ENCODE assay signal across 24 cellular contexts in the genomic region with DNA sequence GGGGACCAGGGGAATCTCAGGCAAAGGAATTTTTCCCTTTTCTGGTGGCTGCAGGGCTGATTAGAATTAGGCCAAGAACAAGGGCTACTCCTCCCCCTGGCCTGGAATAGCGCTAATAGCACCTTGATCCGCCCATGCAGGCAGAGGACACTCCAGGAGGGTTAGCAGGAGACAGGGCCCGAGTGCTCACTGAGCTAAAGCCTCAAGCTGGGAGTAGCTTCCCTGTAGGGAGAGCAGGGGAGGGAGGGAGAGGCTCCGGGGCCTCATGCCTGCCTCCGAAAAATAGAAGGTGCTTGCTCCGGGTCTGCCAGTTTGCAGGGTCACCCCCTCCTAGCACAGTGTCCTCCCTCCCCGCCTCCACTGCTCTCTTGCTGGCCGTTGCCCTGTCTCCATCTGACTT. TPM values are rescaled to one million over a fixed set of nuclear protein-coding genes. Genes with fewer than 3 reads are reported as not detected.
A peak's percentile ranks its signal among the peaks of the same experiment; 100 is the strongest.
DNase-seq lines count a peak whose midpoint lies in the region; ATAC-seq and TF ChIP-seq lines count a peak whose summit lies in the region.
"Had no signal": no experiment of that assay in that cellular context is flagged by ENCODE, and none has a peak within 500 bp of the region (broad histone marks: within the 10 kb centered on the region; RNA-seq: fewer than 3 reads in every experiment).

No MANE protein-coding gene starts in this region.

- peaks cover 93% of the 10 kb centered on the region for H3K36me3 Mint-ChIP-seq in activated T-cell treated with anti-CD3 and anti-CD28 coated beads, Interleukin-2, amount 50 U/mL, for 24 hours (ENCODE audit: low read depth)
- peaks cover 96% of the 10 kb centered on the region for H3K36me3 Mint-ChIP-seq in activated T-helper 17 cell treated with anti-CD3 and anti-CD28 coated beads, Interleukin-2, amount 50 U/mL, for 72 hours (ENCODE audit: low read depth)
- H3K36me3 Mint-ChIP-seq in naive thymus-derived CD4-positive, alpha-beta T cell: peaks cover 10 to 52% (median 17%) of the 10 kb centered on the region in 5 donors

- CTCF ChIA-PET in naive thymus-derived CD4-positive, alpha-beta T cell (lab: Charles Lee): interaction anchor here (0.6 to 2.7 kb wide), 4 partner anchors 21 to 159 kb away, joined by 3 to 19 read pairs (median 10); no protein-coding TSS in a partner anchor

- POLR2A ChIA-PET in naive thymus-derived CD4-positive, alpha-beta T cell (lab: Charles Lee): interaction anchor here (0.6 to 1.9 kb wide), 5 partner anchors 8 to 311 kb away, joined by 3 to 6 read pairs (median 3); no protein-coding TSS in a partner anchor

- H3K36me3 ChIP-seq in KOPT-K1 (ENCODE audit: insufficient read depth, low read length): peaks cover 80% of the 10 kb centered on the region
- H3K36me3 ChIP-seq in naive thymus-derived CD4-positive, alpha-beta T cell (ENCODE audit: control insufficient read depth in 2 of 3, insufficient read depth in 3 of 3, low read length in 3 of 3): peaks cover 17 to 65% (median 28%) of the 10 kb centered on the region in 3 experiments
- H3K36me3 ChIP-seq in ascending aorta: no peaks in the 10 kb centered on the region
- H3K36me3 ChIP-seq: prostate gland, SJCRH30 had no signal

- H3K4me1 ChIP-seq in naive thymus-derived CD4-positive, alpha-beta T cell (ENCODE audit: control insufficient read depth in 2 of 2, insufficient read depth in 2 of 2, low read length in 2 of 2): peaks cover 40 to 46% of the 10 kb centered on the region in 2 donors
- peaks cover 0 to 4% of the 10 kb centered on the region in 2 donors for H3K4me1 ChIP-seq in ascending aorta
- H3K4me1 ChIP-seq: prostate gland had no signal

- DNase-seq in activated T-cell treated with anti-CD3 and anti-CD28 coated beads, Interleukin-2, amount 50 U/mL, for 24 hours: no peak
- no peak for DNase-seq in activated T-cell treated with anti-CD3 and anti-CD28 coated beads, Interleukin-2, amount 50 U/mL, for 1 hour
- DNase-seq in naive thymus-derived CD4-positive, alpha-beta T cell: no peak
- DNase-seq in ascending aorta (ENCODE audit: low spot score in 2 of 2) (no peak), Right ventricle myocardium inferior (ENCODE audit: missing footprints) (no peak)
- DNase-seq: activated effector memory CD4-positive, alpha-beta T cell treated with Interleukin-2 at 50 U/mL for 16 hours; amygdala; heart right ventricle; NCI-H1092; NCI-H2029 treated with DMSO at 0.1 percent for 48 hours had no signal

- no peaks in the 10 kb centered on the region for H3K9me3 Mint-ChIP-seq in activated T-cell treated with anti-CD3 and anti-CD28 coated beads, Interleukin-2, amount 50 U/mL, for 24 hours
- no peaks in the 10 kb centered on the region for H3K9me3 Mint-ChIP-seq in activated T-helper 17 cell treated with anti-CD3 and anti-CD28 coated beads, Interleukin-2, amount 50 U/mL, for 72 hours
- no peaks in the 10 kb centered on the region for H3K9me3 Mint-ChIP-seq in naive thymus-derived CD4-positive, alpha-beta T cell
- H3K9me3 Mint-ChIP-seq: neural crest cell; T-helper 1 cell treated with Interleukin-12 subunit alpha and Interleukin-12 subunit beta and Interleukin-4 antibody, amounts not matched to agents 30 μg/mL and 1 μg/mL, for 36 hours had no signal

- H3K27ac ChIP-seq in KOPT-K1 (ENCODE audit: low read depth, low read length, poor library complexity, severe bottlenecking) (peak overlapping the region; percentile 6), ascending aorta (no peak overlapping the region)
- peak overlapping the region; percentile 22 for H3K27ac ChIP-seq in naive thymus-derived CD4-positive, alpha-beta T cell (ENCODE audit: low read depth, low read length)
- H3K27ac ChIP-seq: A549, heart right ventricle, prostate gland, SJCRH30 had no signal

- H3K27me3 Mint-ChIP-seq in activated T-cell treated with anti-CD3 and anti-CD28 coated beads, Interleukin-2, amount 50 U/mL, for 24 hours: no peaks in the 10 kb centered on the region
- no peaks in the 10 kb centered on the region for H3K27me3 Mint-ChIP-seq in activated T-helper 17 cell treated with anti-CD3 and anti-CD28 coated beads, Interleukin-2, amount 50 U/mL, for 72 hours
- H3K27me3 Mint-ChIP-seq in naive thymus-derived CD4-positive, alpha-beta T cell: no peaks in the 10 kb centered on the region

- peak overlapping the region; percentile 89 for H3K27ac Mint-ChIP-seq in activated T-cell treated with anti-CD3 and anti-CD28 coated beads, Interleukin-2, amount 50 U/mL, for 24 hours
- peak overlapping the region; percentile 100 for H3K27ac Mint-ChIP-seq in activated T-helper 17 cell treated with anti-CD3 and anti-CD28 coated beads, Interleukin-2, amount 50 U/mL, for 72 hours
- peak overlapping the region; percentile 19 to 87 (median 69) for H3K27ac Mint-ChIP-seq in naive thymus-derived CD4-positive, alpha-beta T cell
- H3K27ac Mint-ChIP-seq: GM23338; T-helper 1 cell treated with Interleukin-12 subunit alpha and Interleukin-12 subunit beta and Interleukin-4 antibody, amounts not matched to agents 30 μg/mL and 1 μg/mL, for 36 hours had no signal

- no peak for TF ChIP-seq CTCF in ascending aorta (IDR thresholded peaks at IDR 0.05)

- ATAC-seq in activated T-helper 17 cell treated with anti-CD3 and anti-CD28 coated beads, Interleukin-2, amount 50 U/mL, for 72 hours (replicated peaks): no peak
- no peak for ATAC-seq in naive thymus-derived CD4-positive, alpha-beta T cell
- ATAC-seq in Right ventricle myocardium inferior: no peak
- ATAC-seq in HG03095 (IDR thresholded peaks at IDR 0.05; ENCODE audit: unreplicated experiment): no peak
- ATAC-seq: GM23338, heart right ventricle, Panc1 had no signal

- peak overlapping the region; percentile 98 for H3K4me3 Mint-ChIP-seq in activated T-cell treated with anti-CD3 and anti-CD28 coated beads, Interleukin-2, amount 50 U/mL, for 24 hours
- H3K4me3 Mint-ChIP-seq in activated T-helper 17 cell treated with anti-CD3 and anti-CD28 coated beads, Interleukin-2, amount 50 U/mL, for 72 hours: peak overlapping the region; percentile 100
- H3K4me3 Mint-ChIP-seq in naive thymus-derived CD4-positive, alpha-beta T cell: peak overlapping the region in 4 of 10 donors; percentile 20 to 59 (median 36)
- H3K4me3 Mint-ChIP-seq: GM23338, neural crest cell had no signal

- no peak overlapping the region for H3K4me3 ChIP-seq in naive thymus-derived CD4-positive, alpha-beta T cell (ENCODE audit: low read length)
- no peak overlapping the region for H3K4me3 ChIP-seq in ascending aorta
- H3K4me3 ChIP-seq: A549, GM23338, heart right ventricle, prostate gland, SJCRH30 had no signal

- H3K27me3 ChIP-seq in naive thymus-derived CD4-positive, alpha-beta T cell (ENCODE audit: control insufficient read depth in 2 of 2, insufficient read depth in 2 of 2, low read length in 2 of 2): no peaks in the 10 kb centered on the region
- no peaks in the 10 kb centered on the region for H3K27me3 ChIP-seq in ascending aorta
- H3K27me3 ChIP-seq: heart right ventricle had no signal

- intact Hi-C loops in naive thymus-derived CD4-positive, alpha-beta T cell (cut with micrococcal nuclease): loop anchor here in 1 of 2 donors (5.0 kb wide), 1 partner anchor 731 kb away; the partner anchor contains the start of gene RABIF
- intact Hi-C loops in ascending aorta (cut with DNase I): no loop called here
- intact Hi-C loops in Right ventricle myocardium inferior (cut with DNase I): no loop called here

- peaks cover 63% of the 10 kb centered on the region for H3K4me1 Mint-ChIP-seq in activated T-cell treated with anti-CD3 and anti-CD28 coated beads, Interleukin-2, amount 50 U/mL, for 24 hours (ENCODE audit: low read depth)
- H3K4me1 Mint-ChIP-seq in activated T-helper 17 cell treated with anti-CD3 and anti-CD28 coated beads, Interleukin-2, amount 50 U/mL, for 72 hours: peaks cover 28% of the 10 kb centered on the region
- peaks cover 34 to 69% (median 60%) of the 10 kb centered on the region in 7 donors for H3K4me1 Mint-ChIP-seq in naive thymus-derived CD4-positive, alpha-beta T cell

- H3K9me3 ChIP-seq in KOPT-K1 (ENCODE audit: insufficient read depth, low read length, poor library complexity, severe bottlenecking) (no peaks in the 10 kb centered on the region), ascending aorta (no peaks in the 10 kb centered on the region)
- no peaks in the 10 kb centered on the region for H3K9me3 ChIP-seq in naive thymus-derived CD4-positive, alpha-beta T cell (ENCODE audit: control insufficient read depth in 2 of 3, low read length in 3 of 3)
- H3K9me3 ChIP-seq: A549, heart right ventricle, prostate gland, SJCRH30 had no signal

RNA-seq across cellular contexts. Expression of gene PTPN7, which starts 3.8 kb away (rescaled TPM):
- 100 to 1,000 TPM; 238 to 281 TPM for total RNA-seq in activated T-helper 17 cell treated with anti-CD3 and anti-CD28 coated beads, Interleukin-2, amount 50 U/mL, for 72 hours
- 100 to 1,000 TPM in 2 of 5 experiments, 10 to 100 TPM in 3; 43.2 to 258 (median 97.0) TPM for total RNA-seq in naive thymus-derived CD4-positive, alpha-beta T cell
- polyA plus RNA-seq in naive thymus-derived CD4-positive, alpha-beta T cell: 10 to 100 TPM; 40.4 to 78.6 TPM
- total RNA-seq in ascending aorta: not detected
- total RNA-seq in Right ventricle myocardium inferior: 0.51 TPM
- total RNA-seq: GM23338, LHCN-M2, neural crest cell had no signal
- polyA plus RNA-seq: BJ, GM23338 had no signal

RNA-seq across cellular contexts. Expression of gene ARL8A, which starts 12.1 kb away (rescaled TPM):
- total RNA-seq in activated T-helper 17 cell treated with anti-CD3 and anti-CD28 coated beads, Interleukin-2, amount 50 U/mL, for 72 hours: 10 to 100 TPM; 43.6 to 51.4 TPM
- total RNA-seq in naive thymus-derived CD4-positive, alpha-beta T cell: 10 to 100 TPM; 38.2 to 99.4 (median 54.3) TPM
- 1 to 10 TPM; 5.5 to 6.3 TPM for polyA plus RNA-seq in naive thymus-derived CD4-positive, alpha-beta T cell
- 38.5 TPM for total RNA-seq in ascending aorta
- total RNA-seq in Right ventricle myocardium inferior: 64.6 TPM

RNA-seq across cellular contexts. Expression of gene GPR37L1, which starts 33.9 kb away (rescaled TPM):
- total RNA-seq in activated T-helper 17 cell treated with anti-CD3 and anti-CD28 coated beads, Interleukin-2, amount 50 U/mL, for 72 hours: not detected
- not detected for total RNA-seq in naive thymus-derived CD4-positive, alpha-beta T cell
- polyA plus RNA-seq in naive thymus-derived CD4-positive, alpha-beta T cell: under 1 TPM; 0.02 to 0.09 TPM
- total RNA-seq in ascending aorta: not detected
- total RNA-seq in Right ventricle myocardium inferior: 0.08 TPM
- total RNA-seq: cardiac septum, dermis microvascular lymphatic vessel endothelial cell had no signal
- polyA plus RNA-seq: BJ had no signal

RNA-seq across cellular contexts. Expression of gene LGR6, which starts 37.0 kb away (rescaled TPM):
- total RNA-seq in activated T-helper 17 cell treated with anti-CD3 and anti-CD28 coated beads, Interleukin-2, amount 50 U/mL, for 72 hours: under 1 TPM in 1 of 2 donors, not detected in 1; 0.21 TPM
- total RNA-seq in naive thymus-derived CD4-positive, alpha-beta T cell: 1 to 10 TPM in 1 of 5 experiments, under 1 TPM in 3, not detected in 1; 0.16 to 5.8 (median 0.67) TPM
- under 1 TPM; 0.22 to 0.29 TPM for polyA plus RNA-seq in naive thymus-derived CD4-positive, alpha-beta T cell
- total RNA-seq in ascending aorta (26.0 TPM), Right ventricle myocardium inferior (4.1 TPM)
- total RNA-seq: dermis microvascular lymphatic vessel endothelial cell, LHCN-M2, SJCRH30 had no signal
- polyA plus RNA-seq: BJ had no signal

Comparison
In these comparisons a context has a peak if more than half of its experiments do, and no peak if none do; other contexts are left out.
1. H3K27ac ChIP-seq: peak in KOPT-K1 (single experiment) and naive thymus-derived CD4-positive, alpha-beta T cell (single experiment); none in ascending aorta (0 of 2).
2. RNA of gene PTPN7, which starts 3.8 kb away (total RNA-seq): 238 to 281 TPM in activated T-helper 17 cell treated with anti-CD3 and anti-CD28 coated beads, Interleukin-2, amount 50 U/mL, for 72 hours and 43.2 to 258 TPM in naive thymus-derived CD4-positive, alpha-beta T cell; 0.51 TPM in Right ventricle myocardium inferior (single experiment) and not detected in ascending aorta (single experiment); every median in the first group is over 10 times any median in the second.
3. Peak in every context shown above with its lines, with median percentiles within 50 percentile points of each other: H3K27ac Mint-ChIP-seq.